Comparison of ENCODE assay signal across 1 cellular context in the genomic region with DNA sequence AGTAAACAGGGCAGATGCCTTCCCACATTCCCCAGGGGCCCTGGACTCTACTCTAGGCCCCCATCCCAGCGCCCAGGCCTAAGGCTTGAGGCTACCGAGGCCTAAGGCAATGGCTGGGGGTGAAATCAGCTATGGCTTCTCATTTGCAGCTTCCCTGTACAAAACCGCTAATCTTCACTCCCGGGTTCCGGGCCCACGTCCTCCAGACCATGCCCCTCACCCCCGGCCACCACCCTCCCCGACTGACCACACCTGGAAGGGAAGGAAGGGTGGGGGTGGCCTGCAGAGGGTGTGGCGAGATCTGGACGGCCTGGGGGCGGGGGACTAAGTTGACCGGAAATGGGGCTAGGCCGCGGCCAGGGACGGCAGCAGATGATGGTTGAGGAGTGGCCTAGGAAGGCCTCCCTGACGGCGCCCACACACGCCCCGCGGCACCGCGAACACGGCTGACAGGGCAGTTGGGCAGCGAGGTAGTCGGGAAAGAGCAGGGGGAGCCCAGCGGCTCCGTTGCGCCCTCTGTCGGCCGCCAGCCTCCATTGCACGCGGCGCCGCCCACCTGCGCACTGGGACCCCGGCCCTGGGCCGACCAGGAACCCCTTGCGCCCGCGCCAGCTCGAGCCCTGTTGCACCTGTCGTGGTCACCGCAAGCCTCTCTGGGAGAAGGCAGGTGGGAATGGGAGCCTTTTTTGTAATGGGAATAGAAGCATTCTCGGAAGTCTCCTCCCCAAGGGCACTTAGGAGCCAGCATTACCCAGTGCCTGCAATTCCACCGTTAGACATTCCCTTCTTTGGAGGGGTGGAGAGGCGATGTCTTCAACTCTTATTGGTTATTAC.
TF ChIP-seq lines count a peak whose summit lies in the region.

No MANE protein-coding gene starts in this region.

TF ChIP-seq in K562, 482 proteins besides CTCF, POLR2A, EP300 and RAD21 (continued from another document and continues in another):
- peak; percentile 99 for TF ChIP-seq ZBTB7A (IDR thresholded peaks at IDR 0.05; ENCODE audit: borderline replicate concordance, control insufficient read depth, low read depth, low read length)
- TF ChIP-seq ETV5 (CRISPR knock-in tag; IDR thresholded peaks at IDR 0.05; ENCODE audit: low read depth): peak; percentile 93
- no peak for TF ChIP-seq NFIX (CRISPR knock-in tag; IDR thresholded peaks at IDR 0.05; ENCODE audit: low read depth)
- no peak for TF ChIP-seq SP2 (IDR thresholded peaks at IDR 0.05; ENCODE audit: extremely low read depth, low read depth, low read length, poor library complexity, severe bottlenecking)
- TF ChIP-seq JUNB (CRISPR knock-in tag; conservative IDR thresholded peaks at IDR 0.05): no peak
- TF ChIP-seq NR1H2 (CRISPR knock-in tag; IDR thresholded peaks at IDR 0.05): no peak
- TF ChIP-seq JUN (IDR thresholded peaks at IDR 0.05; ENCODE audit: borderline replicate concordance, low read depth, low read length): no peak; the same call in 1 of the 2 replicates
- no peak for TF ChIP-seq JUN (CRISPR knock-in tag; IDR thresholded peaks at IDR 0.05; ENCODE audit: borderline replicate concordance)
- TF ChIP-seq ZNF431 (CRISPR knock-in tag; IDR thresholded peaks at IDR 0.05): no peak
- no peak for TF ChIP-seq CHD4 (IDR thresholded peaks at IDR 0.05; ENCODE audit: insufficient read depth, insufficient replicate concordance, low read depth, low read length, poor library complexity, severe bottlenecking)
- peak; percentile 84 for TF ChIP-seq ETV1 (tag; conservative IDR thresholded peaks at IDR 0.05; ENCODE audit: low read depth)
- TF ChIP-seq ILF3 (IDR thresholded peaks at IDR 0.05; ENCODE audit: borderline replicate concordance): no peak
- peak; percentile 90 for TF ChIP-seq CTBP1 (IDR thresholded peaks at IDR 0.05; ENCODE audit: borderline replicate concordance)
- TF ChIP-seq ZNF175 (CRISPR knock-in tag; IDR thresholded peaks at IDR 0.05; ENCODE audit: low read depth): no peak
- TF ChIP-seq GTF2F1 (IDR thresholded peaks at IDR 0.05; ENCODE audit: low read depth, low read length): no peak
- TF ChIP-seq CBX2 (IDR thresholded peaks at IDR 0.05; ENCODE audit: insufficient read depth, low read length, poor library complexity, severe bottlenecking): no peak
- no peak for TF ChIP-seq ZNF507 (tag; conservative IDR thresholded peaks at IDR 0.05)
- no peak; the same call in 1 of the 2 replicates for TF ChIP-seq TCF3 (CRISPR knock-in tag; IDR thresholded peaks at IDR 0.05)
- TF ChIP-seq, protein P1, sequence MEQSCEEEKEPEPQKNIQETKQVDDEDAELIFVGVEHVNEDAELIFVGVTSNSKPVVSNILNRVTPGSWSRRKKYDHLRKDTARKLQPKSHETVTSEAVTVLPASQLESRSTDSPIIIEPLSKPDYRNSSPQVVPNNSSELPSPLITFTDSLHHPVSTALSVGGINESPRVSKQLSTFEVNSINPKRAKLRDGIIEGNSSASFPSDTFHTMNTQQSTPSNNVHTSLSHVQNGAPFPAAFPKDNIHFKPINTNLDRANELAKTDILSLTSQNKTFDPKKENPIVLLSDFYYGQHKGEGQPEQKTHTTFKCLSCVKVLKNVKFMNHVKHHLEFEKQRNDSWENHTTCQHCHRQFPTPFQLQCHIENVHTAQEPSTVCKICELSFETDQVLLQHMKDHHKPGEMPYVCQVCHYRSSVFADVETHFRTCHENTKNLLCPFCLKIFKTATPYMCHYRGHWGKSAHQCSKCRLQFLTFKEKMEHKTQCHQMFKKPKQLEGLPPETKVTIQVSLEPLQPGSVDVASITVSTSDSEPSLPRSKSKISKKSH (CRISPR knock-in tag; IDR thresholded peaks at IDR 0.05): no peak
- no peak for TF ChIP-seq ZNF696 (CRISPR knock-in tag; conservative IDR thresholded peaks at IDR 0.05)
- TF ChIP-seq RAD51 (IDR thresholded peaks at IDR 0.05; ENCODE audit: borderline replicate concordance, low read depth): no peak
- TF ChIP-seq ZC3H8 (IDR thresholded peaks at IDR 0.05): no peak
- TF ChIP-seq SNIP1 (IDR thresholded peaks at IDR 0.05; ENCODE audit: low read depth): no peak
- no peak for TF ChIP-seq GTF2A2 (tag; IDR thresholded peaks at IDR 0.05)
- TF ChIP-seq MTA1 (IDR thresholded peaks at IDR 0.05; ENCODE audit: borderline replicate concordance): peak; percentile 53
- no peak for TF ChIP-seq WHSC1 (IDR thresholded peaks at IDR 0.05; ENCODE audit: low read length)
- no peak; the same call in 1 of the 2 replicates for TF ChIP-seq ZNF263 (CRISPR knock-in tag; IDR thresholded peaks at IDR 0.05; ENCODE audit: borderline replicate concordance)
- TF ChIP-seq ZNF311 (CRISPR knock-in tag; IDR thresholded peaks at IDR 0.05): no peak
- no peak for TF ChIP-seq ZBED1 (IDR thresholded peaks at IDR 0.05)
- no peak for TF ChIP-seq XRCC3 (IDR thresholded peaks at IDR 0.05)
- TF ChIP-seq, protein P2, sequence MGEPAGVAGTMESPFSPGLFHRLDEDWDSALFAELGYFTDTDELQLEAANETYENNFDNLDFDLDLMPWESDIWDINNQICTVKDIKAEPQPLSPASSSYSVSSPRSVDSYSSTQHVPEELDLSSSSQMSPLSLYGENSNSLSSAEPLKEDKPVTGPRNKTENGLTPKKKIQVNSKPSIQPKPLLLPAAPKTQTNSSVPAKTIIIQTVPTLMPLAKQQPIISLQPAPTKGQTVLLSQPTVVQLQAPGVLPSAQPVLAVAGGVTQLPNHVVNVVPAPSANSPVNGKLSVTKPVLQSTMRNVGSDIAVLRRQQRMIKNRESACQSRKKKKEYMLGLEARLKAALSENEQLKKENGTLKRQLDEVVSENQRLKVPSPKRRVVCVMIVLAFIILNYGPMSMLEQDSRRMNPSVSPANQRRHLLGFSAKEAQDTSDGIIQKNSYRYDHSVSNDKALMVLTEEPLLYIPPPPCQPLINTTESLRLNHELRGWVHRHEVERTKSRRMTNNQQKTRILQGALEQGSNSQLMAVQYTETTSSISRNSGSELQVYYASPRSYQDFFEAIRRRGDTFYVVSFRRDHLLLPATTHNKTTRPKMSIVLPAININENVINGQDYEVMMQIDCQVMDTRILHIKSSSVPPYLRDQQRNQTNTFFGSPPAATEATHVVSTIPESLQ (CRISPR knock-in tag; IDR thresholded peaks at IDR 0.05): 0 out of 2 replicates have a peak, but pooled peaks have one; percentile 62
- TF ChIP-seq POLR2B (IDR thresholded peaks at IDR 0.05; ENCODE audit: low read depth, partially characterized antibody): peak; percentile 26
- TF ChIP-seq U2AF1 (optimal IDR thresholded peaks at IDR 0.05; ENCODE audit: low read depth, low read length): no peak
- no peak for TF ChIP-seq RBM39 (optimal IDR thresholded peaks at IDR 0.05; ENCODE audit: low read depth, low read length)
- peak in 1 of 2 experiments; percentile 18; a peak in 1 of 4 replicates for TF ChIP-seq RCOR1 (IDR thresholded peaks at IDR 0.05; ENCODE audit: borderline replicate concordance in 1 of 2, low read depth in 2 of 2, low read length in 2 of 2)
- TF ChIP-seq NR2C2 (CRISPR knock-in tag; IDR thresholded peaks at IDR 0.05): no peak
- TF ChIP-seq NR2C2 (tag; IDR thresholded peaks at IDR 0.05): no peak
- TF ChIP-seq RBM22 (IDR thresholded peaks at IDR 0.05; ENCODE audit: low read depth, low read length, poor library complexity, severe bottlenecking): no peak
- TF ChIP-seq RUNX1 (IDR thresholded peaks at IDR 0.05; ENCODE audit: low read depth): no peak
- TF ChIP-seq, protein P3, sequence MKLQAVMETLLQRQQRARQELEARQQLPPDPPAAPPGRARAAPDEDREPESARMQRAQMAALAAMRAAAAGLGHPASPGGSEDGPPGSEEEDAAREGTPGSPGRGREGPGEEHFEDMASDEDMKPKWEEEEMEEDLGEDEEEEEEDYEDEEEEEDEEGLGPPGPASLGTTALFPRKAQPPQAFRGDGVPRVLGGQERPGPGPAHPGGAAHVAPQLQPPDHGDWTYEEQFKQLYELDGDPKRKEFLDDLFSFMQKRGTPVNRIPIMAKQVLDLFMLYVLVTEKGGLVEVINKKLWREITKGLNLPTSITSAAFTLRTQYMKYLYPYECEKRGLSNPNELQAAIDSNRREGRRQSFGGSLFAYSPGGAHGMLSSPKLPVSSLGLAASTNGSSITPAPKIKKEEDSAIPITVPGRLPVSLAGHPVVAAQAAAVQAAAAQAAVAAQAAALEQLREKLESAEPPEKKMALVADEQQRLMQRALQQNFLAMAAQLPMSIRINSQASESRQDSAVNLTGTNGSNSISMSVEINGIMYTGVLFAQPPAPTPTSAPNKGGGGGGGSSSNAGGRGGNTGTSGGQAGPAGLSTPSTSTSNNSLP (IDR thresholded peaks at IDR 0.05; ENCODE audit: borderline replicate concordance, low read depth, low read length): no peak
- no peak for TF ChIP-seq ZNF644 (tag; IDR thresholded peaks at IDR 0.05; ENCODE audit: low read depth)
- TF ChIP-seq ZEB2 (IDR thresholded peaks at IDR 0.05): peak; percentile 87
- TF ChIP-seq ZNF282 (CRISPR knock-in tag; IDR thresholded peaks at IDR 0.05): no peak
- TF ChIP-seq, protein P4, sequence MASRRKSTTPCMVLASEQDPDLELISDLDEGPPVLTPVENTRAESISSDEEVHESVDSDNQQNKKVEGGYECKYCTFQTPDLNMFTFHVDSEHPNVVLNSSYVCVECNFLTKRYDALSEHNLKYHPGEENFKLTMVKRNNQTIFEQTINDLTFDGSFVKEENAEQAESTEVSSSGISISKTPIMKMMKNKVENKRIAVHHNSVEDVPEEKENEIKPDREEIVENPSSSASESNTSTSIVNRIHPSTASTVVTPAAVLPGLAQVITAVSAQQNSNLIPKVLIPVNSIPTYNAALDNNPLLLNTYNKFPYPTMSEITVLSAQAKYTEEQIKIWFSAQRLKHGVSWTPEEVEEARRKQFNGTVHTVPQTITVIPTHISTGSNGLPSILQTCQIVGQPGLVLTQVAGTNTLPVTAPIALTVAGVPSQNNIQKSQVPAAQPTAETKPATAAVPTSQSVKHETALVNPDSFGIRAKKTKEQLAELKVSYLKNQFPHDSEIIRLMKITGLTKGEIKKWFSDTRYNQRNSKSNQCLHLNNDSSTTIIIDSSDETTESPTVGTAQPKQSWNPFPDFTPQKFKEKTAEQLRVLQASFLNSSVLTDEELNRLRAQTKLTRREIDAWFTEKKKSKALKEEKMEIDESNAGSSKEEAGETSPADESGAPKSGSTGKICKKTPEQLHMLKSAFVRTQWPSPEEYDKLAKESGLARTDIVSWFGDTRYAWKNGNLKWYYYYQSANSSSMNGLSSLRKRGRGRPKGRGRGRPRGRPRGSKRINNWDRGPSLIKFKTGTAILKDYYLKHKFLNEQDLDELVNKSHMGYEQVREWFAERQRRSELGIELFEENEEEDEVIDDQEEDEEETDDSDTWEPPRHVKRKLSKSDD (conservative IDR thresholded peaks at IDR 0.05; ENCODE audit: low read length): no peak
- no peak for TF ChIP-seq FOXK1 (CRISPR knock-in tag; IDR thresholded peaks at IDR 0.05; ENCODE audit: borderline replicate concordance)
- TF ChIP-seq ZNF24 (IDR thresholded peaks at IDR 0.05): no peak
- TF ChIP-seq ZNF140 (CRISPR knock-in tag; IDR thresholded peaks at IDR 0.05): no peak
- TF ChIP-seq DACH1 (IDR thresholded peaks at IDR 0.05; ENCODE audit: partially characterized antibody): no peak
- TF ChIP-seq CBFA2T3 (IDR thresholded peaks at IDR 0.05): peak; percentile 32; the same call in 1 of the 2 replicates
- TF ChIP-seq, protein P5, sequence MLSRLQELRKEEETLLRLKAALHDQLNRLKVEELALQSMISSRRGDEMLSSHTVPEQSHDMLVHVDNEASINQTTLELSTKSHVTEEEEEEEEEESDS (CRISPR knock-in tag; IDR thresholded peaks at IDR 0.05): no peak
- TF ChIP-seq ESRRB (CRISPR knock-in tag; IDR thresholded peaks at IDR 0.05; ENCODE audit: borderline replicate concordance): no peak
- TF ChIP-seq SREBF2 (CRISPR knock-in tag; IDR thresholded peaks at IDR 0.05): no peak
- no peak for TF ChIP-seq HDAC8 (tag; IDR thresholded peaks at IDR 0.05)
- no peak; the same call in 1 of the 2 replicates for TF ChIP-seq CEBPG (CRISPR knock-in tag; IDR thresholded peaks at IDR 0.05)
- TF ChIP-seq CEBPG (tag; conservative IDR thresholded peaks at IDR 0.05 in 1 of 2, IDR thresholded peaks at IDR 0.05 in 1 of 2): no peak
- TF ChIP-seq HCFC1 (IDR thresholded peaks at IDR 0.05; ENCODE audit: low read depth, low read length): no peak
- TF ChIP-seq PTTG1 (tag; IDR thresholded peaks at IDR 0.05; ENCODE audit: low read depth): no peak
- no peak for TF ChIP-seq SMARCB1 (IDR thresholded peaks at IDR 0.05; ENCODE audit: insufficient read length, low read depth)
- TF ChIP-seq, protein P6, sequence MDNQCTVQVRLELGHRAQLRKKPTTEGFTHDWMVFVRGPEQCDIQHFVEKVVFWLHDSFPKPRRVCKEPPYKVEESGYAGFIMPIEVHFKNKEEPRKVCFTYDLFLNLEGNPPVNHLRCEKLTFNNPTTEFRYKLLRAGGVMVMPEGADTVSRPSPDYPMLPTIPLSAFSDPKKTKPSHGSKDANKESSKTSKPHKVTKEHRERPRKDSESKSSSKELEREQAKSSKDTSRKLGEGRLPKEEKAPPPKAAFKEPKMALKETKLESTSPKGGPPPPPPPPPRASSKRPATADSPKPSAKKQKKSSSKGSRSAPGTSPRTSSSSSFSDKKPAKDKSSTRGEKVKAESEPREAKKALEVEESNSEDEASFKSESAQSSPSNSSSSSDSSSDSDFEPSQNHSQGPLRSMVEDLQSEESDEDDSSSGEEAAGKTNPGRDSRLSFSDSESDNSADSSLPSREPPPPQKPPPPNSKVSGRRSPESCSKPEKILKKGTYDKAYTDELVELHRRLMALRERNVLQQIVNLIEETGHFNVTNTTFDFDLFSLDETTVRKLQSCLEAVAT (IDR thresholded peaks at IDR 0.05): no peak
